21 cellular contexts compared by ENCODE assay signal in the genomic region with DNA sequence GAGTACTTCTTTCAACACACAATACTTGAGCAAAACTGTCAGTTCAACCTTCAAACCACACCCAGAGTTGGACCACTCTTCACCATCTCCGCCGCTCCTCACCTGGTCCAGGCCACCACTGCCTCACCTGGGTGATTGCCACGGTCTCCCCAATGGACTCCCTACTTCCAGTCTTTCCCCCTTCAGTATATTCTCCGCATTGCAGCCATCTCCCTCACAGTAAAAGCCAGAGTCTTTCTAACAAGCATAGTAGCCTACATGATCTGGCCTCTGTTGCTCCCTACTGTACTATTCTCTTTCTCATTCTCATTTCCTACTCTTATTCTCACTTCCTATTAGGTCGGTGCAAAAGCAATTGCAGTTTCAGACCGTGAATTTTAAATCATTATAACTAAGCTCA. TPM values are rescaled to one million over a fixed set of nuclear protein-coding genes. Genes with fewer than 3 reads are reported as not detected.
A peak's percentile ranks its signal among the peaks of the same experiment; 100 is the strongest.
DNase-seq lines count a peak whose midpoint lies in the region; ATAC-seq, FAIRE-seq and TF ChIP-seq lines count a peak whose summit lies in the region.
"Had no signal": no experiment of that assay in that cellular context is flagged by ENCODE, and none has a peak within 500 bp of the region (broad histone marks: within the 10 kb centered on the region; RNA-seq: fewer than 3 reads in every experiment).

No MANE protein-coding gene starts in this region.

- TF ChIP-seq RAD21 in HepG2 (CRISPR knock-in tag; IDR thresholded peaks at IDR 0.05): no peak
- TF ChIP-seq RAD21 in GM12878 (IDR thresholded peaks at IDR 0.05; ENCODE audit: insufficient read depth, low read depth, low read length): no peak

- H3K4me3 ChIP-seq in HepG2 (replicated peaks in 1 of 3; ENCODE audit: insufficient read depth in 1 of 3, low read depth in 2 of 3, low read length in 3 of 3) (no peak overlapping the region), right lobe of liver (no peak overlapping the region), GM12878 (no peak overlapping the region)
- H3K4me3 ChIP-seq: BLaER1 treated with 17β-estradiol and CSF1 and Interleukin-3, amounts not matched to agents 10 nM and 100 nM had no signal

- no peak for FAIRE-seq in HepG2 (lab: Jason Lieb, UNC)
- FAIRE-seq in GM12878 (lab: Jason Lieb, UNC): no peak
- FAIRE-seq: G401.6, GM12892, HTR-8/SVneo had no signal

- intact Hi-C loops in HepG2 (cut with micrococcal nuclease; ENCODE audit: unreplicated experiment) (no loop called here), right lobe of liver (cut with DNase I) (no loop called here), GM12878 (cut with micrococcal nuclease; ENCODE audit: unreplicated experiment) (no loop called here)

- SMC1A ChIA-PET in GM12878 (lab: Charles Lee; ENCODE audit: uncharacterized antibody, unreplicated experiment): no interaction called here

- DNase-seq in HepG2 (ENCODE audit: low spot score) (no peak), right lobe of liver (no peak), GM12878 (ENCODE audit: low read depth, low spot score) (no peak), T-helper 9 cell (no peak)
- DNase-seq in stimulated activated CD8-positive, alpha-beta memory T cell treated with anti-CD3 and anti-CD28 coated beads, Interleukin-4, amount 100 ng/mL, for 48 hours: no peak
- DNase-seq in stimulated activated naive CD4-positive, alpha-beta T cell treated with Interleukin-2 at 50 U/mL for 16 hours (lab: John Stamatoyannopoulos, UW): no peak
- DNase-seq: CD8-positive, alpha-beta memory T cell; COR-L47; DMS 273 treated with DMSO at 0.1 percent for 48 hours; GOT3; H7; HFFc6; Karpas-422; KBM-7 had no signal

- H3K9me3 ChIP-seq in HepG2 (ENCODE audit: low read length): no peaks in the 10 kb centered on the region
- H3K9me3 ChIP-seq in right lobe of liver: no peaks in the 10 kb centered on the region
- H3K9me3 ChIP-seq in GM12878 (replicated peaks; ENCODE audit: control insufficient read depth, insufficient read depth, low read length): no peaks in the 10 kb centered on the region
- H3K9me3 ChIP-seq: BLaER1 treated with 17β-estradiol and CSF1 and Interleukin-3, amounts not matched to agents 10 nM and 100 nM had no signal

- H3K36me3 ChIP-seq in HepG2 (replicated peaks in 1 of 2; ENCODE audit: control insufficient read depth in 1 of 2, insufficient read depth in 2 of 2, low read length in 2 of 2) (no peaks in the 10 kb centered on the region), right lobe of liver (peaks cover 0 to 2% (median 0%) of the 10 kb centered on the region in 4 donors), GM12878 (ENCODE audit: control insufficient read depth in 2 of 2, insufficient read depth in 2 of 2, low read length in 1 of 2) (no peaks in the 10 kb centered on the region)

- H4K20me1 ChIP-seq in HepG2 (ENCODE audit: insufficient read depth, low read length) (no peaks in the 10 kb centered on the region), GM12878 (ENCODE audit: control insufficient read depth, insufficient read depth) (no peaks in the 10 kb centered on the region)
- H4K20me1 ChIP-seq: BLaER1 treated with 17β-estradiol and CSF1 and Interleukin-3, amounts not matched to agents 10 nM and 100 nM had no signal

- in situ Hi-C loops in HepG2 (cut with HindIII; ENCODE audit: extremely low pct_ligation_motif_present, low pct_unique_long_range_greater_than_20kb): no loop called here
- in situ Hi-C loops in GM12878 (cut with MboI): no loop called here

- TF ChIP-seq CTCF in HepG2 (CRISPR knock-in tag; IDR thresholded peaks at IDR 0.05): no peak
- no peak for TF ChIP-seq CTCF in right lobe of liver (IDR thresholded peaks at IDR 0.05)
- TF ChIP-seq CTCF in GM12878 (IDR thresholded peaks at IDR 0.05 in 2 of 3, conservative IDR thresholded peaks at IDR 0.05 in 1 of 3; ENCODE audit: control insufficient read depth in 2 of 3, extremely low read depth in 1 of 3, insufficient read depth in 1 of 3, low read depth in 3 of 3, low read length in 3 of 3): no peak

- RAD21 ChIA-PET in GM12878 (lab: Charles Lee; ENCODE audit: unreplicated experiment): no interaction called here

- TF ChIP-seq EP300 in HepG2 (IDR thresholded peaks at IDR 0.05; ENCODE audit: low read depth in 2 of 2, low read length in 2 of 2) (no peak), HepG2 (CRISPR knock-in tag; IDR thresholded peaks at IDR 0.05; ENCODE audit: borderline replicate concordance) (no peak), GM12878 (IDR thresholded peaks at IDR 0.05; ENCODE audit: borderline replicate concordance in 1 of 2, control insufficient read depth in 1 of 2, low read depth in 2 of 2, low read length in 2 of 2) (no peak)

- no peak overlapping the region for H3K27ac ChIP-seq in HepG2 (ENCODE audit: extremely low read length, insufficient read depth, low read length)
- no peak overlapping the region for H3K27ac ChIP-seq in right lobe of liver
- no peak overlapping the region for H3K27ac ChIP-seq in GM12878 (ENCODE audit: control insufficient read depth, insufficient read depth)
- H3K27ac ChIP-seq: BLaER1 treated with 17β-estradiol and CSF1 and Interleukin-3, amounts not matched to agents 10 nM and 100 nM had no signal

- POLR2A ChIA-PET in HepG2 (lab: Yijun Ruan, JAX): no interaction called here
- POLR2A ChIA-PET in GM12878 (lab: Charles Lee): no interaction called here

- CTCF ChIA-PET in HepG2 (lab: Yijun Ruan, JAX; ENCODE audit: low intra/inter-chr PET ratio, low total read pairs): no interaction called here
- CTCF ChIA-PET in GM12878 (lab: Yijun Ruan, JAX): interaction anchor here (0.6 kb wide), 1 partner anchor 15 kb away, joined by 3 read pairs; no protein-coding TSS in a partner anchor

- ATAC-seq in HepG2 (peak; percentile 48; the same call in 1 of the 3 replicates), right lobe of liver (no peak), GM21390 (IDR thresholded peaks at IDR 0.05; ENCODE audit: unreplicated experiment) (peak; percentile 41), HG03159 (IDR thresholded peaks at IDR 0.05; ENCODE audit: unreplicated experiment) (peak; percentile 49), GM12878 (peak; percentile 45)
- ATAC-seq: HCT116 had no signal

- no peaks in the 10 kb centered on the region for H3K4me1 ChIP-seq in HepG2 (ENCODE audit: insufficient read depth, low read length)
- H3K4me1 ChIP-seq in right lobe of liver: no peaks in the 10 kb centered on the region
- H3K4me1 ChIP-seq in GM12878 (ENCODE audit: control insufficient read depth, insufficient read depth, low read length): no peaks in the 10 kb centered on the region
- H3K4me1 ChIP-seq: BLaER1 treated with 17β-estradiol and CSF1 and Interleukin-3, amounts not matched to agents 10 nM and 100 nM had no signal

- no peak for TF ChIP-seq POLR2A in HepG2 (IDR thresholded peaks at IDR 0.05; ENCODE audit: insufficient read depth in 1 of 2, low read depth in 2 of 2, low read length in 2 of 2)
- no peak for TF ChIP-seq POLR2A in right lobe of liver (IDR thresholded peaks at IDR 0.05)
- no peak for TF ChIP-seq POLR2A in GM12878 (IDR thresholded peaks at IDR 0.05; ENCODE audit: low read depth, low read length)

- no peaks in the 10 kb centered on the region; a peak in 1 of 5 replicates for H3K27me3 ChIP-seq in HepG2 (ENCODE audit: control insufficient read depth in 1 of 2, insufficient read depth in 2 of 2, low read length in 2 of 2)
- no peaks in the 10 kb centered on the region for H3K27me3 ChIP-seq in right lobe of liver
- no peaks in the 10 kb centered on the region for H3K27me3 ChIP-seq in GM12878 (replicated peaks in 1 of 2; ENCODE audit: control insufficient read depth in 2 of 2, insufficient read depth in 2 of 2, low read length in 1 of 2)
- H3K27me3 ChIP-seq: BLaER1 treated with 17β-estradiol and CSF1 and Interleukin-3, amounts not matched to agents 10 nM and 100 nM had no signal

- H3K9ac ChIP-seq in HepG2 (ENCODE audit: insufficient read depth, low read depth, low read length) (no peak overlapping the region), GM12878 (ENCODE audit: control insufficient read depth, insufficient read depth, low read length) (no peak overlapping the region)
- H3K9ac ChIP-seq: BLaER1 treated with 17β-estradiol and CSF1 and Interleukin-3, amounts not matched to agents 10 nM and 100 nM had no signal

- WGBS in HepG2 (ENCODE audit: low lambda C conversion rate): 38% methylated on average over 6 of the region's 6 CpGs
- 65% methylated on average over 3 of the region's 6 CpGs for WGBS in right lobe of liver (ENCODE audit: insufficient coverage, low coverage, low lambda C conversion rate, missing lambda C conversion rate)
- WGBS in GM12878 (ENCODE audit: insufficient coverage, insufficient replicate concordance, low lambda C conversion rate, missing lambda C conversion rate): 50% methylated on average over 6 of the region's 6 CpGs

- no TSS peak for BruUV-seq in HepG2 (replicated peaks; lab: Mats Ljungman, UMichigan)
- BruUV-seq in GM12878 (replicated peaks; lab: Mats Ljungman, UMichigan): no TSS peak

- no peaks in the 10 kb centered on the region for H3K79me2 ChIP-seq in HepG2 (ENCODE audit: insufficient read depth, low read length)
- no peaks in the 10 kb centered on the region for H3K79me2 ChIP-seq in GM12878 (ENCODE audit: control insufficient read depth, insufficient read depth, low read length)

- H3K4me2 ChIP-seq in HepG2 (ENCODE audit: low read depth, low read length) (no peak overlapping the region), GM12878 (ENCODE audit: control insufficient read depth, insufficient read depth) (no peak overlapping the region)
- H3K4me2 ChIP-seq: BLaER1 treated with 17β-estradiol and CSF1 and Interleukin-3, amounts not matched to agents 10 nM and 100 nM had no signal

- H2AFZ ChIP-seq in HepG2 (ENCODE audit: low read length) (no peak overlapping the region), GM12878 (ENCODE audit: control insufficient read depth, low read depth, low read length) (no peak overlapping the region)

RNA-seq across cellular contexts. Expression of gene AASDHPPT, which starts 28.5 kb away (rescaled TPM):
- total RNA-seq in HepG2 (2016; rRNA removed; fragmentation: Illumina TruSeq; extraction: Trizol): 43.7 and 80.2 TPM in 2 replicates
- total RNA-seq in HepG2 (2016; cell fraction: cytosol; rRNA removed; fragmentation: Illumina TruSeq; extraction: Trizol; ENCODE audit: low read depth): 3.1 and 3.5 TPM in 2 replicates
- 46.3 and 90.6 TPM in 2 replicates for total RNA-seq in HepG2 (2016; cell fraction: insoluble cytoplasmic fraction; rRNA removed; fragmentation: Illumina TruSeq; extraction: Trizol)
- 13.5 and 15.0 TPM in 2 replicates for total RNA-seq in HepG2 (2016; cell fraction: membrane; rRNA removed; fragmentation: Illumina TruSeq; extraction: Trizol)
- 26.3 and 30.1 TPM in 2 replicates for total RNA-seq in HepG2 (2016; cell fraction: nucleus; rRNA removed; fragmentation: Illumina TruSeq; extraction: Trizol)
- 17.2 and 20.2 TPM in 2 replicates for polyA plus RNA-seq in HepG2 (2011; rRNA removed)
- polyA plus RNA-seq in HepG2 (2011; cell fraction: cytosol; rRNA removed): 11.5 and 14.9 TPM in 2 replicates
- 5.5 and 8.0 TPM in 2 replicates for polyA plus RNA-seq in HepG2 (2011; cell fraction: nucleus; rRNA removed)
- 20.8 and 29.1 TPM in 2 replicates for polyA plus RNA-seq in HepG2 (2012)
- polyA plus RNA-seq in HepG2 (2016; cell fraction: cytosol; fragmentation: Illumina TruSeq; extraction: Trizol; ENCODE audit: low read depth): 2.0 and 2.9 TPM in 2 replicates
- 71.2 and 77.4 TPM in 2 replicates for polyA plus RNA-seq in HepG2 (2016; cell fraction: insoluble cytoplasmic fraction; fragmentation: Illumina TruSeq; extraction: Trizol; ENCODE audit: low read depth)
- 6.2 and 7.0 TPM in 2 replicates for polyA plus RNA-seq in HepG2 (2016; cell fraction: membrane; fragmentation: Illumina TruSeq; extraction: Trizol; ENCODE audit: low read depth)
- 28.1 and 28.7 TPM in 2 replicates for polyA plus RNA-seq in HepG2 (2016; cell fraction: nucleus; fragmentation: Illumina TruSeq; extraction: Trizol; ENCODE audit: insufficient read depth, low read depth)
- 18.1 and 47.8 TPM in 2 replicates for polyA minus RNA-seq in HepG2 (2011; rRNA and poly(A)+ RNA removed; ENCODE audit: low replicate concordance)
- polyA minus RNA-seq in HepG2 (2011; cell fraction: cytosol; rRNA and poly(A)+ RNA removed): 24.5 and 26.0 TPM in 2 replicates
- 31.3 and 31.5 TPM in 2 replicates for polyA minus RNA-seq in HepG2 (2011; cell fraction: nucleus; rRNA and poly(A)+ RNA removed)
- total RNA-seq in right lobe of liver: 10 to 100 TPM; 15.4 to 30.5 (median 23.0) TPM
- total RNA-seq in GM12878 (2013; cell fraction: nucleolus; rRNA removed): 30.6 and 33.6 TPM in 2 replicates
- total RNA-seq in GM12878 (2014; rRNA removed): 59.4 and 64.9 TPM in 2 replicates
- 44.0 and 47.1 TPM in 2 replicates for total RNA-seq in GM12878 (2014; rRNA removed; fragmentation: Illumina TruSeq; extraction: Trizol)
- total RNA-seq in GM12878 (2021): 45.4 and 47.2 TPM in 2 replicates
- polyA plus RNA-seq in GM12878 (2011; ENCODE audit: low read depth): 9.3 TPM
- 47.1 and 69.5 TPM in 2 replicates for polyA plus RNA-seq in GM12878 (2011; rRNA removed)
- 18.0 and 27.4 TPM in 2 replicates for polyA plus RNA-seq in GM12878 (2011; cell fraction: cytosol; rRNA removed)
- polyA plus RNA-seq in GM12878 (2011; cell fraction: nucleus; rRNA removed): 18.2 and 22.5 TPM in 2 replicates
- polyA plus RNA-seq in GM12878 (2012): 20.7 and 24.5 TPM in 2 replicates
- polyA plus RNA-seq in GM12878 (2014; fragmentation: Illumina TruSeq; extraction: Trizol): 46.2 and 51.0 TPM in 2 replicates
- polyA plus RNA-seq in GM12878 (2014; fragmentation: Nextera tagmentation; extraction: Ambion mirVana): 10 to 100 TPM; 53.8 to 87.8 TPM
- 35.0 and 37.3 TPM in 2 replicates for polyA plus RNA-seq in GM12878 (2014; rRNA removed)
- 10 to 100 TPM; 86.2 to 92.6 TPM for polyA plus RNA-seq in GM12878 (2016; fragmentation: Nextera tagmentation; extraction: Ambion mirVana)
- 21.7 and 28.2 TPM in 2 replicates for polyA minus RNA-seq in GM12878 (2011; rRNA and poly(A)+ RNA removed)
- 15.2 and 19.4 TPM in 2 replicates for polyA minus RNA-seq in GM12878 (2011; cell fraction: cytosol; rRNA and poly(A)+ RNA removed)
- polyA minus RNA-seq in GM12878 (2011; cell fraction: nucleus; rRNA and poly(A)+ RNA removed): 27.0 and 46.8 TPM in 2 replicates

RNA-seq across cellular contexts. Expression of gene KBTBD3, which starts 28.8 kb away (rescaled TPM):
- total RNA-seq in HepG2 (2016; rRNA removed; fragmentation: Illumina TruSeq; extraction: Trizol): 1.7 and 1.8 TPM in 2 replicates
- total RNA-seq in HepG2 (2016; cell fraction: cytosol; rRNA removed; fragmentation: Illumina TruSeq; extraction: Trizol; ENCODE audit: low read depth): 0.20 and 1.8 TPM in 2 replicates
- total RNA-seq in HepG2 (2016; cell fraction: insoluble cytoplasmic fraction; rRNA removed; fragmentation: Illumina TruSeq; extraction: Trizol): 2.7 and 4.4 TPM in 2 replicates
- 2.0 and 2.1 TPM in 2 replicates for total RNA-seq in HepG2 (2016; cell fraction: membrane; rRNA removed; fragmentation: Illumina TruSeq; extraction: Trizol)
- 3.1 and 4.8 TPM in 2 replicates for total RNA-seq in HepG2 (2016; cell fraction: nucleus; rRNA removed; fragmentation: Illumina TruSeq; extraction: Trizol)
- polyA plus RNA-seq in HepG2 (2011; rRNA removed): 5.9 and 7.4 TPM in 2 replicates
- polyA plus RNA-seq in HepG2 (2011; cell fraction: cytosol; rRNA removed): 1.1 and 1.7 TPM in 2 replicates
- polyA plus RNA-seq in HepG2 (2011; cell fraction: nucleus; rRNA removed): 0.92 and 2.1 TPM in 2 replicates
- 2.2 and 3.0 TPM in 2 replicates for polyA plus RNA-seq in HepG2 (2012)
- 1.2 and 1.6 TPM in 2 replicates for polyA plus RNA-seq in HepG2 (2016; cell fraction: cytosol; fragmentation: Illumina TruSeq; extraction: Trizol; ENCODE audit: low read depth)
- 3.0 and 4.3 TPM in 2 replicates for polyA plus RNA-seq in HepG2 (2016; cell fraction: insoluble cytoplasmic fraction; fragmentation: Illumina TruSeq; extraction: Trizol; ENCODE audit: low read depth)
- 1.4 and 2.3 TPM in 2 replicates for polyA plus RNA-seq in HepG2 (2016; cell fraction: membrane; fragmentation: Illumina TruSeq; extraction: Trizol; ENCODE audit: low read depth)
- polyA plus RNA-seq in HepG2 (2016; cell fraction: nucleus; fragmentation: Illumina TruSeq; extraction: Trizol; ENCODE audit: insufficient read depth, low read depth): 1.8 and 3.8 TPM in 2 replicates
- 2.0 and 3.6 TPM in 2 replicates for polyA minus RNA-seq in HepG2 (2011; rRNA and poly(A)+ RNA removed; ENCODE audit: low replicate concordance)
- 0.44 and 1.3 TPM in 2 replicates for polyA minus RNA-seq in HepG2 (2011; cell fraction: cytosol; rRNA and poly(A)+ RNA removed)
- polyA minus RNA-seq in HepG2 (2011; cell fraction: nucleus; rRNA and poly(A)+ RNA removed): 16.2 and 17.7 TPM in 2 replicates
- total RNA-seq in right lobe of liver: 1 to 10 TPM; 1.9 to 5.0 (median 2.6) TPM
- 33.0 and 33.8 TPM in 2 replicates for total RNA-seq in GM12878 (2013; cell fraction: nucleolus; rRNA removed)
- 5.1 and 6.0 TPM in 2 replicates for total RNA-seq in GM12878 (2014; rRNA removed)
- 3.8 and 7.0 TPM in 2 replicates for total RNA-seq in GM12878 (2014; rRNA removed; fragmentation: Illumina TruSeq; extraction: Trizol)
- 3.9 and 5.3 TPM in 2 replicates for total RNA-seq in GM12878 (2021)
- 1.2 TPM for polyA plus RNA-seq in GM12878 (2011; ENCODE audit: low read depth)
- 10.6 and 11.6 TPM in 2 replicates for polyA plus RNA-seq in GM12878 (2011; rRNA removed)
- 1.4 TPM in 2 replicates for polyA plus RNA-seq in GM12878 (2011; cell fraction: cytosol; rRNA removed)
- 3.4 and 3.8 TPM in 2 replicates for polyA plus RNA-seq in GM12878 (2011; cell fraction: nucleus; rRNA removed)
- polyA plus RNA-seq in GM12878 (2012): 3.5 and 3.6 TPM in 2 replicates
- 2.0 and 9.9 TPM in 2 replicates for polyA plus RNA-seq in GM12878 (2014; fragmentation: Illumina TruSeq; extraction: Trizol)
- polyA plus RNA-seq in GM12878 (2014; fragmentation: Nextera tagmentation; extraction: Ambion mirVana): 10 to 100 TPM; 15.4 to 18.1 TPM
- polyA plus RNA-seq in GM12878 (2014; rRNA removed): 1.9 and 7.5 TPM in 2 replicates
- 10 to 100 TPM; 14.0 to 16.6 TPM for polyA plus RNA-seq in GM12878 (2016; fragmentation: Nextera tagmentation; extraction: Ambion mirVana)
- polyA minus RNA-seq in GM12878 (2011; rRNA and poly(A)+ RNA removed): 6.0 and 6.7 TPM in 2 replicates
- polyA minus RNA-seq in GM12878 (2011; cell fraction: cytosol; rRNA and poly(A)+ RNA removed): 2.8 TPM in 1 of 2 replicates, not detected in the other
- polyA minus RNA-seq in GM12878 (2011; cell fraction: nucleus; rRNA and poly(A)+ RNA removed): 13.7 and 15.1 TPM in 2 replicates

Comparison
In these comparisons a context has a peak if more than half of its experiments do, and no peak if none do; other contexts are left out.
1. ATAC-seq: peak in HepG2 (single experiment), GM21390 (single experiment), HG03159 (single experiment) and GM12878 (single experiment); none in right lobe of liver (0 of 4).